17 cellular contexts compared by ENCODE assay signal in genomic region chr19:23439623-23440022, GRCh38. TPM values are rescaled to one million over a fixed set of nuclear protein-coding genes. Genes with fewer than 3 reads are reported as not detected.
A peak's percentile ranks its signal among the peaks of the same experiment; 100 is the strongest.
DNase-seq lines count a peak whose midpoint lies in the region; ATAC-seq and TF ChIP-seq lines count a peak whose summit lies in the region.
"Had no signal": no experiment of that assay in that cellular context is flagged by ENCODE, and none has a peak within 500 bp of the region (broad histone marks: within the 10 kb centered on the region; RNA-seq: fewer than 3 reads in every experiment).

No MANE protein-coding gene starts in this region.

- TF ChIP-seq CTCF in GM12874 (IDR thresholded peaks at IDR 0.05; ENCODE audit: insufficient read depth, low read depth, low read length) (peak; percentile 22; the same call in 1 of the 2 replicates), WI38 (IDR thresholded peaks at IDR 0.05; ENCODE audit: low read depth, low read length) (peak; percentile 30; the same call in 1 of the 2 replicates), foreskin fibroblast (IDR thresholded peaks at IDR 0.05; ENCODE audit: low read depth, low read length) (peak; percentile 20)

- ATAC-seq in HG03025 (IDR thresholded peaks at IDR 0.05; ENCODE audit: low FRiP score, unreplicated experiment): no peak
- ATAC-seq in esophagus mucosa: no peak
- ATAC-seq: body of pancreas, gastrocnemius medialis, lower lobe of right lung, natural killer cell, PC-3 had no signal

- DNase-seq in DMS 273 (lab: John Stamatoyannopoulos, UW; ENCODE audit: unreplicated experiment): peak; percentile 40
- DNase-seq in DMS 273 treated with DMSO at 0.1 percent for 48 hours (lab: John Stamatoyannopoulos, UW): no peak
- DNase-seq in foreskin fibroblast: no peak
- DNase-seq in NCI-H1417 treated with DMSO at 0.1 percent for 48 hours (lab: John Stamatoyannopoulos, UW): no peak
- DNase-seq: 8988T; activated CD8-positive, alpha-beta memory T cell treated with anti-CD3 and anti-CD28 coated beads, Interleukin-2, amount 50 U/mL, for 4 hours; activated naive CD4-positive, alpha-beta T cell treated with Interleukin-2 at 50 U/mL for 16 hours; body of pancreas; gastrocnemius medialis; lower lobe of right lung; natural killer cell; PC-3 had no signal

- H3K4me3 ChIP-seq in WI38 (ENCODE audit: low read depth, low read length) (no peak overlapping the region), foreskin fibroblast (ENCODE audit: low read depth in 1 of 2, low read length in 2 of 2) (no peak overlapping the region)
- H3K4me3 ChIP-seq: body of pancreas, gastrocnemius medialis, lower lobe of right lung, suprapubic skin had no signal

RNA-seq across cellular contexts. Expression of gene ZNF91, which starts 44.4 kb away (rescaled TPM):
- total RNA-seq in esophagus mucosa: 19.1 TPM
